ENCODE assay signal across 12 cellular contexts in genomic region chr1:89907669-89908293, GRCh38.
A peak's percentile ranks its signal among the peaks of the same experiment; 100 is the strongest.
DNase-seq lines count a peak whose midpoint lies in the region; ATAC-seq and TF ChIP-seq lines count a peak whose summit lies in the region.
"Had no signal": no experiment of that assay in that cellular context is flagged by ENCODE, and none has a peak within 500 bp of the region (broad histone marks: within the 10 kb centered on the region; RNA-seq: fewer than 3 reads in every experiment).

No MANE protein-coding gene starts in this region.

- H3K9me3 ChIP-seq in SK-N-MC (ENCODE audit: low read depth, low read length) (no peaks in the 10 kb centered on the region), thyroid gland (no peaks in the 10 kb centered on the region)
- H3K9me3 ChIP-seq: esophagus squamous epithelium had no signal

- H3K36me3 Mint-ChIP-seq in natural killer cell treated with Interleukin-12 subunit alpha and Interleukin-12 subunit beta and Interleukin-15 and Interleukin-18, amount 100 ng/mL, for 72 hours = peaks cover 6% of the 10 kb centered on the region
- no peaks in the 10 kb centered on the region for H3K36me3 Mint-ChIP-seq in natural killer cell

- intact Hi-C loops in natural killer cell (cut with micrococcal nuclease) (no loop called here), thyroid gland (cut with DNase I) (no loop called here)

- ATAC-seq in natural killer cell treated with Interleukin-12 subunit alpha and Interleukin-12 subunit beta and Interleukin-15 and Interleukin-18, amount 100 ng/mL, for 72 hours = peak in 1 of 2 donors; percentile 40
- ATAC-seq in natural killer cell (no peak), HG03469 (IDR thresholded peaks at IDR 0.05; ENCODE audit: unreplicated experiment) (no peak), GM21360 (IDR thresholded peaks at IDR 0.05; ENCODE audit: unreplicated experiment) (no peak), HG03520 (IDR thresholded peaks at IDR 0.05; ENCODE audit: unreplicated experiment) (no peak)

- TF ChIP-seq CTCF in natural killer cell (IDR thresholded peaks at IDR 0.05) = no peak
- TF ChIP-seq CTCF in fibroblast of the aortic adventitia (IDR thresholded peaks at IDR 0.05; ENCODE audit: insufficient read depth, low read length) = no peak
- TF ChIP-seq CTCF in thyroid gland (IDR thresholded peaks at IDR 0.05) = no peak

- no peaks in the 10 kb centered on the region for H3K27me3 Mint-ChIP-seq in natural killer cell treated with Interleukin-12 subunit alpha and Interleukin-12 subunit beta and Interleukin-15 and Interleukin-18, amount 100 ng/mL, for 72 hours
- H3K27me3 Mint-ChIP-seq in natural killer cell (ENCODE audit: low read depth in 2 of 2) = no peaks in the 10 kb centered on the region

- no peaks in the 10 kb centered on the region for H3K27me3 ChIP-seq in thyroid gland
- H3K27me3 ChIP-seq: esophagus squamous epithelium had no signal

- whole genome bisulfite sequencing in thyroid gland, 2 donors = 86 to 95% methylated on average over 2 of the region's 2 CpGs

- no peaks in the 10 kb centered on the region for H3K9me3 Mint-ChIP-seq in natural killer cell treated with Interleukin-12 subunit alpha and Interleukin-12 subunit beta and Interleukin-15 and Interleukin-18, amount 100 ng/mL, for 72 hours
- no peaks in the 10 kb centered on the region for H3K9me3 Mint-ChIP-seq in natural killer cell

- H3K36me3 ChIP-seq in SK-N-MC (ENCODE audit: insufficient read depth, low read length) = no peaks in the 10 kb centered on the region; the same call in 1 of the 2 replicates
- no peaks in the 10 kb centered on the region for H3K36me3 ChIP-seq in thyroid gland
- H3K36me3 ChIP-seq: esophagus squamous epithelium had no signal

- TF ChIP-seq POLR2A in thyroid gland (IDR thresholded peaks at IDR 0.05) = no peak

- peaks cover 44 to 53% of the 10 kb centered on the region in 2 donors for H3K4me1 ChIP-seq in thyroid gland

- peak overlapping the region; percentile 38 for H3K4me3 Mint-ChIP-seq in natural killer cell treated with Interleukin-12 subunit alpha and Interleukin-12 subunit beta and Interleukin-15 and Interleukin-18, amount 100 ng/mL, for 72 hours
- no peak overlapping the region for H3K4me3 Mint-ChIP-seq in natural killer cell

- H3K4me3 ChIP-seq in SK-N-MC = no peak overlapping the region; the same call in 1 of the 2 replicates
- H3K4me3 ChIP-seq in fibroblast of the aortic adventitia (ENCODE audit: low read depth, low read length) = no peak overlapping the region
- no peak overlapping the region for H3K4me3 ChIP-seq in thyroid gland (replicated peaks in 1 of 3)
- H3K4me3 ChIP-seq: esophagus squamous epithelium had no signal

- H3K27ac Mint-ChIP-seq in natural killer cell treated with Interleukin-12 subunit alpha and Interleukin-12 subunit beta and Interleukin-15 and Interleukin-18, amount 100 ng/mL, for 72 hours = peak overlapping the region; percentile 38 to 77
- peak overlapping the region in 1 of 2 donors; percentile 52 for H3K27ac Mint-ChIP-seq in natural killer cell

- no peak overlapping the region for H3K9ac ChIP-seq in SK-N-MC (ENCODE audit: insufficient read length)

- peak overlapping the region; percentile 93; the same call in 1 of the 2 replicates for H3K27ac ChIP-seq in SK-N-MC
- peak overlapping the region; percentile 86 to 95 (median 88) for H3K27ac ChIP-seq in thyroid gland
- H3K27ac ChIP-seq: esophagus squamous epithelium had no signal

- DNase-seq in natural killer cell treated with Interleukin-12 subunit alpha and Interleukin-12 subunit beta and Interleukin-15 and Interleukin-18, amount 100 ng/mL, for 72 hours (ENCODE audit: low spot score) = no peak
- no peak for DNase-seq in natural killer cell
- no peak for DNase-seq in SK-N-MC (ENCODE audit: low read depth, low spot score)
- DNase-seq in fibroblast of the aortic adventitia (ENCODE audit: low read depth) = peak; percentile 43
- no peak for DNase-seq in thyroid gland
- DNase-seq: activated CD8-positive, alpha-beta memory T cell treated with anti-CD3 and anti-CD28 coated beads for 24 hours; DMS 273 treated with DMSO at 0.1 percent for 48 hours; esophagus squamous epithelium; NCI-H774 had no signal

- peaks cover 48 to 56% of the 10 kb centered on the region in 2 donors for H3K4me1 Mint-ChIP-seq in natural killer cell treated with Interleukin-12 subunit alpha and Interleukin-12 subunit beta and Interleukin-15 and Interleukin-18, amount 100 ng/mL, for 72 hours (ENCODE audit: low read depth in 2 of 2)
- H3K4me1 Mint-ChIP-seq in natural killer cell = peaks cover 52% of the 10 kb centered on the region in 2 donors
